In genomic region chr21:42390193-42390592, GRCh38 we compare ENCODE assay signal across 15 cellular contexts. TPM values are rescaled to one million over a fixed set of nuclear protein-coding genes. Genes with fewer than 3 reads are reported as not detected.
DNase-seq lines count a peak whose midpoint lies in the region; TF ChIP-seq lines count a peak whose summit lies in the region.
"Had no signal": no experiment of that assay in that cellular context is flagged by ENCODE, and none has a peak within 500 bp of the region (broad histone marks: within the 10 kb centered on the region; RNA-seq: fewer than 3 reads in every experiment).

No MANE protein-coding gene starts in this region.

- no peak overlapping the region for H3K27ac ChIP-seq in BLaER1 treated with 17β-estradiol and CSF1 and Interleukin-3, amounts not matched to agents 10 nM and 100 nM
- H3K27ac ChIP-seq in VCaP: peak overlapping the region; percentile 17; the same call in 1 of the 2 replicates
- no peak overlapping the region for H3K27ac ChIP-seq in ascending aorta

- no peak overlapping the region for H3K4me3 ChIP-seq in BLaER1 treated with 17β-estradiol and CSF1 and Interleukin-3, amounts not matched to agents 10 nM and 100 nM
- no peak overlapping the region for H3K4me3 ChIP-seq in Caco-2 (ENCODE audit: low read depth, low read length)
- no peak overlapping the region for H3K4me3 ChIP-seq in ascending aorta
- H3K4me3 ChIP-seq: HAP-1 had no signal

- TF ChIP-seq CTCF in Caco-2 (IDR thresholded peaks at IDR 0.05; ENCODE audit: insufficient read depth in 1 of 2, low read depth in 1 of 2, low read length in 1 of 2, severe bottlenecking in 1 of 2, unreplicated experiment in 1 of 2) (no peak), VCaP (conservative IDR thresholded peaks at IDR 0.05) (no peak), progenitor cell of endocrine pancreas (IDR thresholded peaks at IDR 0.05; ENCODE audit: unreplicated experiment) (no peak), ascending aorta (IDR thresholded peaks at IDR 0.05) (no peak)

- H3K36me3 Mint-ChIP-seq in Caco-2 (ENCODE audit: insufficient read depth, unreplicated experiment) (peaks cover 4% of the 10 kb centered on the region), progenitor cell of endocrine pancreas (ENCODE audit: insufficient read depth) (no peaks in the 10 kb centered on the region)

- no TSS peak for BruUV-seq in Caco-2 (replicated peaks; lab: Mats Ljungman, UMichigan)

- H3K9ac ChIP-seq in BLaER1 treated with 17β-estradiol and CSF1 and Interleukin-3, amounts not matched to agents 10 nM and 100 nM: no peak overlapping the region

- peaks cover 58 to 96% (median 76%) of the 10 kb centered on the region in 10 experiments for H3K4me1 ChIP-seq in BLaER1 treated with 17β-estradiol and CSF1 and Interleukin-3, amounts not matched to agents 10 nM and 100 nM
- H3K4me1 ChIP-seq in Caco-2 (peaks cover 18% of the 10 kb centered on the region), ascending aorta (no peaks in the 10 kb centered on the region)
- H3K4me1 ChIP-seq: BE2C, HAP-1 had no signal

- DNase-seq in Caco-2 (peak in 1 of 2 experiments; percentile 1), progenitor cell of endocrine pancreas (ENCODE audit: low spot score, unreplicated experiment) (no peak), NCI-H2081 (lab: John Stamatoyannopoulos, UW) (no peak), ascending aorta (ENCODE audit: low spot score in 2 of 2) (no peak), NCI-H1694 treated with DMSO at 0.1 percent for 48 hours (lab: John Stamatoyannopoulos, UW) (no peak)
- DNase-seq: BE2C, EL, NCI-H187, NCI-H2171, NCI-H446 treated with DMSO at 0.1 percent for 48 hours, NCI-H82 had no signal

- H3K9me3 Mint-ChIP-seq in Caco-2 (ENCODE audit: unreplicated experiment): no peaks in the 10 kb centered on the region
- H3K9me3 Mint-ChIP-seq in progenitor cell of endocrine pancreas (ENCODE audit: low read depth): peaks cover 3% of the 10 kb centered on the region
- H3K9me3 Mint-ChIP-seq: IgD-negative memory B cell had no signal

- no peaks in the 10 kb centered on the region for H3K27me3 Mint-ChIP-seq in Caco-2 (ENCODE audit: insufficient read depth, unreplicated experiment)
- no peaks in the 10 kb centered on the region for H3K27me3 Mint-ChIP-seq in progenitor cell of endocrine pancreas

- H3K4me1 Mint-ChIP-seq in Caco-2 (ENCODE audit: low read depth, unreplicated experiment) (peaks cover 35% of the 10 kb centered on the region), progenitor cell of endocrine pancreas (ENCODE audit: low read depth) (peaks cover 67% of the 10 kb centered on the region)

- intact Hi-C loops in Caco-2 (cut with micrococcal nuclease; ENCODE audit: unreplicated experiment) (no loop called here), ascending aorta (cut with DNase I) (no loop called here)

- H3K4me2 ChIP-seq in BLaER1 treated with 17β-estradiol and CSF1 and Interleukin-3, amounts not matched to agents 10 nM and 100 nM: peak overlapping the region; percentile 59 to 81 (median 67)

- H3K4me3 Mint-ChIP-seq in Caco-2 (ENCODE audit: unreplicated experiment): no peak overlapping the region
- H3K4me3 Mint-ChIP-seq in progenitor cell of endocrine pancreas (ENCODE audit: low read depth): no peak overlapping the region
- H3K4me3 Mint-ChIP-seq: IgD-negative memory B cell had no signal

- CTCF ChIA-PET in Caco-2 (lab: Charles Lee): no interaction called here

- H3K27ac Mint-ChIP-seq in Caco-2 (ENCODE audit: unreplicated experiment) (peak overlapping the region; percentile 54), progenitor cell of endocrine pancreas (peak overlapping the region; percentile 99)
- H3K27ac Mint-ChIP-seq: IgD-negative memory B cell had no signal

- no peaks in the 10 kb centered on the region for H3K9me3 ChIP-seq in BLaER1 treated with 17β-estradiol and CSF1 and Interleukin-3, amounts not matched to agents 10 nM and 100 nM (replicated peaks in 1 of 11)
- H3K9me3 ChIP-seq in Caco-2 (no peaks in the 10 kb centered on the region), ascending aorta (no peaks in the 10 kb centered on the region)
- H3K9me3 ChIP-seq: BE2C, HAP-1 had no signal

- H3K27me3 ChIP-seq in BLaER1 treated with 17β-estradiol and CSF1 and Interleukin-3, amounts not matched to agents 10 nM and 100 nM: no peaks in the 10 kb centered on the region; a peak in 1 of 22 replicates
- H3K27me3 ChIP-seq in Caco-2 (replicated peaks; ENCODE audit: control insufficient read depth, insufficient read depth, low read length): no peaks in the 10 kb centered on the region
- no peaks in the 10 kb centered on the region for H3K27me3 ChIP-seq in ascending aorta

- POLR2A ChIA-PET in Caco-2 (lab: Charles Lee): no interaction called here

- H4K20me1 ChIP-seq in BLaER1 treated with 17β-estradiol and CSF1 and Interleukin-3, amounts not matched to agents 10 nM and 100 nM: no peaks in the 10 kb centered on the region

- H3K36me3 ChIP-seq in BLaER1 treated with 17β-estradiol and CSF1 and Interleukin-3, amounts not matched to agents 10 nM and 100 nM: peaks cover 0 to 8% (median 0%) of the 10 kb centered on the region in 11 experiments; a peak in 1 of 22 replicates
- H3K36me3 ChIP-seq in Caco-2 (ENCODE audit: control insufficient read depth, insufficient read depth, low read length) (no peaks in the 10 kb centered on the region), ascending aorta (no peaks in the 10 kb centered on the region)
- H3K36me3 ChIP-seq: BE2C, HAP-1 had no signal

RNA-seq across cellular contexts. Expression of gene TMPRSS3, which starts 5.7 kb away (rescaled TPM):
- total RNA-seq in Caco-2 (2022): not detected in 2 replicates
- 10.1 and 14.4 TPM in 2 replicates for total RNA-seq in progenitor cell of endocrine pancreas
- not detected for total RNA-seq in ascending aorta

RNA-seq across cellular contexts. Expression of gene UBASH3A, which starts 13.5 kb away (rescaled TPM):
- total RNA-seq in Caco-2 (2022) (not detected in 2 replicates), progenitor cell of endocrine pancreas (not detected in 2 replicates), ascending aorta (0.75 TPM)

RNA-seq across cellular contexts. Expression of gene TFF1, which starts 23.9 kb away (rescaled TPM):
- total RNA-seq in Caco-2 (2022) (9.8 and 26.3 TPM in 2 replicates), progenitor cell of endocrine pancreas (0.77 TPM in 1 of 2 replicates, not detected in the other), ascending aorta (not detected)

RNA-seq across cellular contexts. Expression of gene TFF2, which starts 39.4 kb away (rescaled TPM):
- total RNA-seq in Caco-2 (2022) (1.2 and 3.4 TPM in 2 replicates), progenitor cell of endocrine pancreas (not detected in 2 replicates), ascending aorta (not detected)

Comparison
In these comparisons a context has a peak if more than half of its experiments do, and no peak if none do; other contexts are left out.
1. RNA of gene TMPRSS3, which starts 5.7 kb away (total RNA-seq): 10.1 to 14.4 TPM in progenitor cell of endocrine pancreas; not detected in Caco-2 and not detected in ascending aorta (single experiment); every median in the first group is over 10 times any median in the second.